8 cellular contexts compared by ENCODE assay signal in the genomic region with DNA sequence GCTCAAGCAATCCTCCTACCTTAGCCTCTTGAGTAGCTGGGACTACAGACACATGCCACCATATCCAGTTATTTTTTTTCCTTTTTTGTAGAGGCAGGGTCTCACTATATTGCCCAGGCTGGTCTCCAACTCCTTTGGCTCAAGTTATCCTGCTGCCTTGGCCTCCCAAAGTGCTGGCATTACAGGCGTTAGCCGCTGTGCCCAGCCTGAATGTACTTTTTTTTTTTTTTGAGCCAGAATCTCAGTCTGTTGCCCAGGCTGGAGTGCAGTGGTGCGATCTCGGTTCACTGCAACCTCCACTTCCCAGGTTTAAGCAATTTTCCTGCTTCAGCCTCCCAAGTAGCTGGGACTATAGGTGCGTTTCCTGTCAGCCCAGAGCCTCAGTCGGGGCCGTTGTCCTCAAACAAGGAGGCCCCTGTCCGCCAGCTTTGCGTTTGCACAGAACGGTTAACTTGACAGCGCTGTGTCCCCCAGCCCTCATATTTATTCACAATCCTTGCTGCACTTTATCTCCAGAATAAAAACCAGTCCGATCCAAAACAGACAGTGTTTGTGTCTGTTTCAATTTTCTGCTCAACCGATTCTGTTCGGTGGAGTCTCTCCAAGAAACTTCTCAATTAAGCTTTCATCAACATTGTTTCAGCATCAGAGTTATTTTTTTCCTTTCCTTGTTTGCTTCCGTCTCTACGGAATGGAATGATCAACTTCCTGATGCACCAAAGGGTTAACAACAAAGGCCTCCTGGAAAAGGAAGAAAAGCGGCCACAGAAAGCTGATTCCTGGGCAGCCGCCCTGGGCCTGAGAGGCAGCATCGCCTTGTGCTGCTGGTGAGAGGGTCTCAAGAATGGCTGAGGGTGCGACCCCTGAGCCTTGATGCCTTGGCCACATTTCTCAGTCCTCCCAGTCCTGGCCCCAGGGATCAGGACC.
A peak's percentile ranks its signal among the peaks of the same experiment; 100 is the strongest.
DNase-seq lines count a peak whose midpoint lies in the region; ATAC-seq and TF ChIP-seq lines count a peak whose summit lies in the region.

No MANE protein-coding gene starts in this region.

- H3K4me3 ChIP-seq in HUES6 (ENCODE audit: low read depth, low read length) (peak overlapping the region; percentile 13; the same call in 1 of the 2 replicates), astrocyte of the cerebellum (ENCODE audit: low read depth, low read length) (peak overlapping the region; percentile 40)

- ATAC-seq in left colon (peak; percentile 53), GM18861 (IDR thresholded peaks at IDR 0.05; ENCODE audit: unreplicated experiment) (no peak)

- H3K4me1 ChIP-seq in HUES6 (ENCODE audit: control insufficient read depth, insufficient read depth, low read length): 0 out of 2 replicates have a peak, but pooled peaks cover 9% of the 10 kb centered on the region

- peak; percentile 22 for DNase-seq in Ammon's horn (ENCODE audit: low spot score)
- no peak for DNase-seq in astrocyte of the cerebellum (ENCODE audit: low read depth)
- DNase-seq in left colon: peak in 1 of 2 donors; percentile 38
- peak; percentile 58 for DNase-seq in superior temporal gyrus (ENCODE audit: extremely low spot score)
- no peak for DNase-seq in epidermal melanocyte (ENCODE audit: insufficient read length, low spot score)
- no peak for DNase-seq in NCI-H1694 treated with DMSO at 0.1 percent for 48 hours (lab: John Stamatoyannopoulos, UW)

- intact Hi-C loops in left colon (cut with DNase I, micrococcal nuclease): loop anchor here (5.0 to 10.0 kb wide), 3 partner anchors 387 to 459 kb away; no protein-coding TSS in a partner anchor

- no peak overlapping the region for H3K27ac ChIP-seq in HUES6 (ENCODE audit: low read depth, low read length)

- H3K9me3 ChIP-seq in HUES6 (ENCODE audit: control insufficient read depth, insufficient read depth, low read depth, low read length): no peaks in the 10 kb centered on the region

- no peak for TF ChIP-seq CTCF in astrocyte of the cerebellum (IDR thresholded peaks at IDR 0.05; ENCODE audit: low read depth, low read length, missing control alignments)

- in situ Hi-C loops in astrocyte of the cerebellum (cut with HindIII; ENCODE audit: low sequenced_read_pairs): loop anchor here (10.0 to 25.0 kb wide), 2 partner anchors 377 to 459 kb away; a partner anchor contains a TSS

- H3K27me3 ChIP-seq in HUES6 (ENCODE audit: control insufficient read depth, insufficient read depth, low read length): no peaks in the 10 kb centered on the region

- H3K9ac ChIP-seq in HUES6 (ENCODE audit: low read length): no peak overlapping the region

- no peaks in the 10 kb centered on the region for H3K36me3 ChIP-seq in HUES6 (ENCODE audit: control insufficient read depth, insufficient read depth, low read length)

Comparison
In these comparisons a context has a peak if more than half of its experiments do, and no peak if none do; other contexts are left out.
1. DNase-seq: peak in Ammon's horn (single experiment) and superior temporal gyrus (single experiment); none in astrocyte of the cerebellum (single experiment), epidermal melanocyte (single experiment) and NCI-H1694 treated with DMSO at 0.1 percent for 48 hours (single experiment).